Comparison of ENCODE assay signal across 11 cellular contexts in genomic region chr11:119306373-119306890, GRCh38. TPM values are rescaled to one million over a fixed set of nuclear protein-coding genes. Genes with fewer than 3 reads are reported as not detected.
A peak's percentile ranks its signal among the peaks of the same experiment; 100 is the strongest.
DNase-seq lines count a peak whose midpoint lies in the region; ATAC-seq lines count a peak whose summit lies in the region.
"Had no signal": no experiment of that assay in that cellular context is flagged by ENCODE, and none has a peak within 500 bp of the region (broad histone marks: within the 10 kb centered on the region; RNA-seq: fewer than 3 reads in every experiment).

No MANE protein-coding gene starts in this region.

- peak; percentile 28 for ATAC-seq in central memory CD8-positive, alpha-beta T cell (replicated peaks; ENCODE audit: extremely low read depth, poor library complexity, severe bottlenecking)
- peak; percentile 97 for ATAC-seq in naive thymus-derived CD4-positive, alpha-beta T cell
- no peak for ATAC-seq in GM18502 (IDR thresholded peaks at IDR 0.05; ENCODE audit: poor library complexity, unreplicated experiment)

- peak overlapping the region in 9 of 11 experiments; percentile 2 to 70 (median 34); a peak in 12 of 22 replicates for H3K9ac ChIP-seq in BLaER1 treated with 17β-estradiol and CSF1 and Interleukin-3, amounts not matched to agents 10 nM and 100 nM

- POLR2A ChIA-PET in naive thymus-derived CD4-positive, alpha-beta T cell (lab: Charles Lee): interaction anchor here (0.6 to 3.1 kb wide), 13 partner anchors 9 to 401 kb away, joined by 3 to 19 read pairs (median 4); partner anchors contain the start of genes C2CD2L, CBL and HINFP

- H3K4me3 Mint-ChIP-seq in central memory CD8-positive, alpha-beta T cell: no peak overlapping the region
- peak overlapping the region; percentile 31 to 88 (median 80) for H3K4me3 Mint-ChIP-seq in naive thymus-derived CD4-positive, alpha-beta T cell

- peaks cover 73 to 95% (median 86%) of the 10 kb centered on the region in 11 experiments for H3K36me3 ChIP-seq in BLaER1 treated with 17β-estradiol and CSF1 and Interleukin-3, amounts not matched to agents 10 nM and 100 nM
- peaks cover 0 to 27% (median 8%) of the 10 kb centered on the region in 3 experiments for H3K36me3 ChIP-seq in naive thymus-derived CD4-positive, alpha-beta T cell (ENCODE audit: control insufficient read depth in 2 of 3, insufficient read depth in 3 of 3, low read length in 3 of 3)

- intact Hi-C loops in naive thymus-derived CD4-positive, alpha-beta T cell (cut with micrococcal nuclease): loop anchor here in 1 of 2 donors (1.0 kb wide), 2 partner anchors 9 to 15 kb away; no protein-coding TSS in a partner anchor

- H3K9me3 ChIP-seq in BLaER1 treated with 17β-estradiol and CSF1 and Interleukin-3, amounts not matched to agents 10 nM and 100 nM (replicated peaks in 1 of 11): no peaks in the 10 kb centered on the region
- no peaks in the 10 kb centered on the region for H3K9me3 ChIP-seq in naive thymus-derived CD4-positive, alpha-beta T cell (ENCODE audit: control insufficient read depth in 2 of 3, low read length in 3 of 3)

- in situ Hi-C loops in SK-MEL-5 (cut with HindIII; ENCODE audit: low pct_unique_long_range_greater_than_20kb, low sequenced_read_pairs): no loop called here

- DNase-seq in SK-MEL-5 (ENCODE audit: low read depth, low spot score) (peak; percentile 73), NCI-H345 treated with DMSO at 0.1 percent for 48 hours (lab: John Stamatoyannopoulos, UW; ENCODE audit: unreplicated experiment) (no peak), HCEC 1CT (no peak), NOMO-1 (lab: John Stamatoyannopoulos, UW; ENCODE audit: unreplicated experiment in 2 of 2) (no peak)
- DNase-seq in central memory CD8-positive, alpha-beta T cell (ENCODE audit: low spot score in 2 of 2): no peak
- peak in 8 of 9 donors; percentile 33 to 85 (median 82) for DNase-seq in naive thymus-derived CD4-positive, alpha-beta T cell
- DNase-seq: GDM1, NCI-H1694 treated with DMSO at 0.1 percent for 48 hours had no signal

- peak overlapping the region in 9 of 11 experiments; percentile 3 to 79 (median 56); a peak in 17 of 22 replicates for H3K27ac ChIP-seq in BLaER1 treated with 17β-estradiol and CSF1 and Interleukin-3, amounts not matched to agents 10 nM and 100 nM
- peak overlapping the region; percentile 76 for H3K27ac ChIP-seq in naive thymus-derived CD4-positive, alpha-beta T cell (ENCODE audit: low read depth, low read length)

- H4K20me1 ChIP-seq in BLaER1 treated with 17β-estradiol and CSF1 and Interleukin-3, amounts not matched to agents 10 nM and 100 nM: peaks cover 0 to 77% (median 6%) of the 10 kb centered on the region in 11 experiments; a peak in 10 of 22 replicates

- no peaks in the 10 kb centered on the region for H3K9me3 Mint-ChIP-seq in central memory CD8-positive, alpha-beta T cell
- H3K9me3 Mint-ChIP-seq in naive thymus-derived CD4-positive, alpha-beta T cell: peaks cover 0 to 5% (median 0%) of the 10 kb centered on the region in 11 donors

- no peaks in the 10 kb centered on the region for H3K27me3 Mint-ChIP-seq in central memory CD8-positive, alpha-beta T cell
- no peaks in the 10 kb centered on the region for H3K27me3 Mint-ChIP-seq in naive thymus-derived CD4-positive, alpha-beta T cell

- H3K4me1 ChIP-seq in BLaER1 treated with 17β-estradiol and CSF1 and Interleukin-3, amounts not matched to agents 10 nM and 100 nM: peaks cover 10 to 33% (median 24%) of the 10 kb centered on the region in 10 experiments; a peak in 19 of 20 replicates
- peaks cover 0 to 31% of the 10 kb centered on the region in 2 donors for H3K4me1 ChIP-seq in naive thymus-derived CD4-positive, alpha-beta T cell (ENCODE audit: control insufficient read depth in 2 of 2, insufficient read depth in 2 of 2, low read length in 2 of 2)

- no peaks in the 10 kb centered on the region for H3K4me1 Mint-ChIP-seq in central memory CD8-positive, alpha-beta T cell
- peaks cover 21 to 49% (median 36%) of the 10 kb centered on the region in 7 donors for H3K4me1 Mint-ChIP-seq in naive thymus-derived CD4-positive, alpha-beta T cell

- no peaks in the 10 kb centered on the region for H3K27me3 ChIP-seq in BLaER1 treated with 17β-estradiol and CSF1 and Interleukin-3, amounts not matched to agents 10 nM and 100 nM
- no peaks in the 10 kb centered on the region for H3K27me3 ChIP-seq in naive thymus-derived CD4-positive, alpha-beta T cell (ENCODE audit: control insufficient read depth in 2 of 2, insufficient read depth in 2 of 2, low read length in 2 of 2)

- H3K4me3 ChIP-seq in BLaER1 treated with 17β-estradiol and CSF1 and Interleukin-3, amounts not matched to agents 10 nM and 100 nM: no peak overlapping the region
- peak overlapping the region; percentile 8 for H3K4me3 ChIP-seq in naive thymus-derived CD4-positive, alpha-beta T cell (ENCODE audit: low read length)

- H3K36me3 Mint-ChIP-seq in central memory CD8-positive, alpha-beta T cell (ENCODE audit: insufficient read depth): peaks cover 13% of the 10 kb centered on the region
- H3K36me3 Mint-ChIP-seq in naive thymus-derived CD4-positive, alpha-beta T cell: peaks cover 10 to 28% (median 21%) of the 10 kb centered on the region in 5 donors

- H3K4me2 ChIP-seq in BLaER1 treated with 17β-estradiol and CSF1 and Interleukin-3, amounts not matched to agents 10 nM and 100 nM: peak overlapping the region in 9 of 11 experiments; percentile 39 to 72 (median 60); a peak in 18 of 22 replicates

- CTCF ChIA-PET in naive thymus-derived CD4-positive, alpha-beta T cell (lab: Charles Lee): interaction anchor here (0.5 to 4.8 kb wide), 9 partner anchors 13 to 1009 kb away, joined by 3 to 42 read pairs (median 3); no protein-coding TSS in a partner anchor

- no peak overlapping the region for H3K27ac Mint-ChIP-seq in central memory CD8-positive, alpha-beta T cell (ENCODE audit: low read depth)
- H3K27ac Mint-ChIP-seq in naive thymus-derived CD4-positive, alpha-beta T cell: peak overlapping the region; percentile 89 to 100 (median 98)

RNA-seq across cellular contexts. Expression of gene MCAM, which starts 10.5 kb away (rescaled TPM):
- total RNA-seq in SK-MEL-5 (2014; rRNA removed; shearing (Covaris generic)): 335 and 356 TPM in 2 replicates
- polyA plus RNA-seq in SK-MEL-5 (2015; cell fraction: cytosol; rRNA removed): 797 and 1,065 TPM in 2 replicates
- 130 and 174 TPM in 2 replicates for polyA plus RNA-seq in SK-MEL-5 (2015; cell fraction: nucleus; rRNA removed)
- total RNA-seq in naive thymus-derived CD4-positive, alpha-beta T cell: 1 to 10 TPM in 2 of 5 experiments, under 1 TPM in 3; 0.08 to 5.1 (median 0.73) TPM
- polyA plus RNA-seq in naive thymus-derived CD4-positive, alpha-beta T cell: under 1 TPM in 1 of 2 donors, not detected in 1; 0.26 TPM

RNA-seq across cellular contexts. Expression of gene RNF26, which starts 27.9 kb away (rescaled TPM):
- total RNA-seq in SK-MEL-5 (2014; rRNA removed; shearing (Covaris generic)): 3.2 and 3.5 TPM in 2 replicates
- polyA plus RNA-seq in SK-MEL-5 (2015; cell fraction: cytosol; rRNA removed): 33.1 and 34.7 TPM in 2 replicates
- polyA plus RNA-seq in SK-MEL-5 (2015; cell fraction: nucleus; rRNA removed): 7.7 and 11.7 TPM in 2 replicates
- 10 to 100 TPM; 16.9 to 28.3 (median 18.9) TPM for total RNA-seq in naive thymus-derived CD4-positive, alpha-beta T cell
- 10 to 100 TPM; 50.3 to 59.1 TPM for polyA plus RNA-seq in naive thymus-derived CD4-positive, alpha-beta T cell

RNA-seq across cellular contexts. Expression of gene C1QTNF5, which starts 34.3 kb away (rescaled TPM):
- not detected in 2 replicates for total RNA-seq in SK-MEL-5 (2014; rRNA removed; shearing (Covaris generic))
- polyA plus RNA-seq in SK-MEL-5 (2015; cell fraction: cytosol; rRNA removed): not detected in 2 replicates
- not detected in 2 replicates for polyA plus RNA-seq in SK-MEL-5 (2015; cell fraction: nucleus; rRNA removed)
- not detected for total RNA-seq in naive thymus-derived CD4-positive, alpha-beta T cell
- not detected for polyA plus RNA-seq in naive thymus-derived CD4-positive, alpha-beta T cell
- polyA plus RNA-seq: keratinocyte had no signal

RNA-seq across cellular contexts. Expression of gene MFRP, which starts 40.1 kb away (rescaled TPM):
- not detected in 2 replicates for total RNA-seq in SK-MEL-5 (2014; rRNA removed; shearing (Covaris generic))
- not detected in 2 replicates for polyA plus RNA-seq in SK-MEL-5 (2015; cell fraction: cytosol; rRNA removed)
- polyA plus RNA-seq in SK-MEL-5 (2015; cell fraction: nucleus; rRNA removed): not detected in 2 replicates
- not detected for total RNA-seq in naive thymus-derived CD4-positive, alpha-beta T cell
- polyA plus RNA-seq in naive thymus-derived CD4-positive, alpha-beta T cell: not detected
- polyA plus RNA-seq: keratinocyte had no signal

Comparison
In these comparisons a context has a peak if more than half of its experiments do, and no peak if none do; other contexts are left out.
1. DNase-seq: peak in SK-MEL-5 (single experiment) and naive thymus-derived CD4-positive, alpha-beta T cell (8 of 9); none in central memory CD8-positive, alpha-beta T cell (0 of 2), NCI-H345 treated with DMSO at 0.1 percent for 48 hours (single experiment), HCEC 1CT (single experiment) and NOMO-1 (0 of 2).
2. RNA of gene MCAM, which starts 10.5 kb away (total RNA-seq): 335 to 356 TPM in SK-MEL-5; 0.08 to 5.1 TPM in naive thymus-derived CD4-positive, alpha-beta T cell; every median in the first group is over 10 times any median in the second.